ENCODE assay signal across 11 cellular contexts in the genomic region with DNA sequence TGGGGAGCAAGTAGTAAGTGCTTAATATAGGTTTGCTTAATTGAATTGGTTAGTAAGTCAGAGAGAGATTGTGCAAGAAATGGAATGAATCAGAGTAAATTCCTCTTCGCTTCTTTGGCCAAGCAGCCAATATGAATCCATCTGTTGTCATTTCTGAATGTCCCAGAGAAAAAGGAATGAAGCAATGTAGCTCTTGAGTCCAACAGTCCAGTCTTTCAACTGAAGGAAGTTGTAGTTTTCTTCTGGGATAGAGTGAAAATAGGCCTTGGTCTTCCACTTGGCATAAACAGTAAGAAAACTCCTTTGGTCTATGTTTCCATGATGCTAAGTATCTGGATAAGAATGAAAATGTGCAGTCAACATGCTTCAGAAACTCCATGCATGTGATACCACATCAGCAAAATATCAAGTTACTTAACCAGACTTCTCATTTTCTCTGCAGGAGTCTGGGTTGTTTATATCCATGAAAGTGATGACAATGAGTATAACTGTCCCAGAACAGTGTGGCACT. TPM values are rescaled to one million over a fixed set of nuclear protein-coding genes. Genes with fewer than 3 reads are reported as not detected.
DNase-seq lines count a peak whose midpoint lies in the region; ATAC-seq, FAIRE-seq and TF ChIP-seq lines count a peak whose summit lies in the region.
"Had no signal": no experiment of that assay in that cellular context is flagged by ENCODE, and none has a peak within 500 bp of the region (broad histone marks: within the 10 kb centered on the region; RNA-seq: fewer than 3 reads in every experiment).

No MANE protein-coding gene starts in this region.

- H3K4me1 ChIP-seq in lung (ENCODE audit: control insufficient read depth in 2 of 2, insufficient read depth in 2 of 2, low read length in 2 of 2) (no peaks in the 10 kb centered on the region), vagina (peaks cover 30% of the 10 kb centered on the region), kidney (ENCODE audit: control insufficient read depth in 1 of 2, insufficient read depth in 1 of 2, low read depth in 1 of 2, low read length in 2 of 2) (peaks cover 0 to 8% of the 10 kb centered on the region in 2 donors)

- H3K36me3 ChIP-seq in lung (ENCODE audit: control insufficient read depth in 2 of 2, insufficient read depth in 2 of 2, low read length in 2 of 2) = no peaks in the 10 kb centered on the region
- H3K36me3 ChIP-seq in vagina = no peaks in the 10 kb centered on the region
- H3K36me3 ChIP-seq in kidney (ENCODE audit: control insufficient read depth in 1 of 2, insufficient read depth in 2 of 2, low read length in 2 of 2) = no peaks in the 10 kb centered on the region

- no peak for TF ChIP-seq POLR2A in NB4 (IDR thresholded peaks at IDR 0.05; ENCODE audit: extremely low read depth, insufficient read length)
- no peak for TF ChIP-seq POLR2A in vagina (IDR thresholded peaks at IDR 0.05)

- FAIRE-seq in kidney (lab: Jason Lieb, UNC) = no peak

- H3K4me3 ChIP-seq in NB4 (ENCODE audit: low read depth, low read length) (no peak overlapping the region), lung (no peak overlapping the region), vagina (no peak overlapping the region), kidney (ENCODE audit: low read length in 2 of 2) (no peak overlapping the region)
- H3K4me3 ChIP-seq: hepatocyte had no signal

- H3K9ac ChIP-seq in kidney (ENCODE audit: low read length in 2 of 2) = no peak overlapping the region

- peak; percentile 13 for DNase-seq in NB4 (ENCODE audit: low read depth)
- DNase-seq in epidermal melanocyte (ENCODE audit: insufficient read length, low spot score) = peak; percentile 51
- DNase-seq in lung (ENCODE audit: low spot score) = no peak
- no peak for DNase-seq in vagina (ENCODE audit: extremely low spot score in 2 of 2)
- no peak for DNase-seq in NCI-H187 treated with DMSO at 0.1 percent for 48 hours (lab: John Stamatoyannopoulos, UW)
- DNase-seq in middle frontal gyrus (ENCODE audit: extremely low spot score, low spot score) = no peak
- no peak for DNase-seq in kidney
- DNase-seq: H7, NCI-H1694 had no signal

- peaks cover 0 to 4% of the 10 kb centered on the region in 2 donors for H3K9me3 ChIP-seq in lung (ENCODE audit: control insufficient read depth in 2 of 2, insufficient read depth in 1 of 2, low read length in 1 of 2)
- no peaks in the 10 kb centered on the region for H3K9me3 ChIP-seq in vagina
- no peaks in the 10 kb centered on the region for H3K9me3 ChIP-seq in kidney (ENCODE audit: control insufficient read depth in 1 of 2, low read length in 2 of 2)

- WGBS in lung, 2 donors = 54 to 75% methylated on average over 1 of the region's 1 CpG

- intact Hi-C loops in vagina (cut with DNase I) = no loop called here
- intact Hi-C loops in kidney (cut with DNase I) = no loop called here

- peak; percentile 30 for ATAC-seq in lung (ENCODE audit: insufficient read depth, low FRiP score)

- TF ChIP-seq CTCF in NB4 (IDR thresholded peaks at IDR 0.05; ENCODE audit: low read depth, low read length) (no peak), lung (IDR thresholded peaks at IDR 0.05; ENCODE audit: control extremely low read depth, extremely low read depth) (no peak), vagina (IDR thresholded peaks at IDR 0.05) (no peak), kidney (IDR thresholded peaks at IDR 0.05; ENCODE audit: borderline replicate concordance, extremely low read depth, insufficient read depth) (no peak)

- H3K27ac ChIP-seq in lung (ENCODE audit: low read depth in 1 of 2, low read length in 1 of 2) (peak overlapping the region in 1 of 2 donors; percentile 53), vagina (peak overlapping the region; percentile 92), kidney (ENCODE audit: low read depth in 2 of 2, low read length in 2 of 2) (no peak overlapping the region)
- H3K27ac ChIP-seq: hepatocyte had no signal

- H3K27me3 ChIP-seq in lung (ENCODE audit: control insufficient read depth, insufficient read depth) (no peaks in the 10 kb centered on the region), vagina (no peaks in the 10 kb centered on the region)
- H3K27me3 ChIP-seq: hepatocyte had no signal

RNA-seq across cellular contexts. Expression of a gene that starts 1.8 kb away (rescaled TPM):
- total RNA-seq in lung (10 to 100 TPM; 11.7 to 12.9 TPM), vagina (118 TPM), kidney (85.4 TPM)
- polyA plus RNA-seq in lung (1 to 10 TPM; 3.8 to 7.2 TPM), kidney (ENCODE audit: insufficient read depth, low read depth, low replicate concordance) (14.5 TPM)
- polyA plus RNA-seq: neural cell had no signal

RNA-seq across cellular contexts. Expression of a gene that starts 48.5 kb away (rescaled TPM):
- 1 to 10 TPM; 1.1 to 1.9 TPM for total RNA-seq in lung
- under 1 TPM; 0.08 to 0.27 TPM for polyA plus RNA-seq in lung
- total RNA-seq in vagina = 53.0 TPM
- total RNA-seq in kidney = 159 TPM
- polyA plus RNA-seq in kidney (ENCODE audit: insufficient read depth, low read depth, low replicate concordance) = 414 TPM
- total RNA-seq: H7 had no signal
- polyA plus RNA-seq: neural cell had no signal

Comparison
In these comparisons a context has a peak if more than half of its experiments do, and no peak if none do; other contexts are left out.
1. DNase-seq: peak in NB4 (single experiment) and epidermal melanocyte (single experiment); none in lung (single experiment), vagina (0 of 2), NCI-H187 treated with DMSO at 0.1 percent for 48 hours (single experiment), middle frontal gyrus (single experiment) and kidney (single experiment).
2. RNA of a gene that starts 48.5 kb away (total RNA-seq): 159 TPM in kidney (single experiment) and 53.0 TPM in vagina (single experiment); 1.1 to 1.9 TPM in lung; every median in the first group is over 10 times any median in the second.